ENCODE assay signal across 1 cellular context in the genomic region with DNA sequence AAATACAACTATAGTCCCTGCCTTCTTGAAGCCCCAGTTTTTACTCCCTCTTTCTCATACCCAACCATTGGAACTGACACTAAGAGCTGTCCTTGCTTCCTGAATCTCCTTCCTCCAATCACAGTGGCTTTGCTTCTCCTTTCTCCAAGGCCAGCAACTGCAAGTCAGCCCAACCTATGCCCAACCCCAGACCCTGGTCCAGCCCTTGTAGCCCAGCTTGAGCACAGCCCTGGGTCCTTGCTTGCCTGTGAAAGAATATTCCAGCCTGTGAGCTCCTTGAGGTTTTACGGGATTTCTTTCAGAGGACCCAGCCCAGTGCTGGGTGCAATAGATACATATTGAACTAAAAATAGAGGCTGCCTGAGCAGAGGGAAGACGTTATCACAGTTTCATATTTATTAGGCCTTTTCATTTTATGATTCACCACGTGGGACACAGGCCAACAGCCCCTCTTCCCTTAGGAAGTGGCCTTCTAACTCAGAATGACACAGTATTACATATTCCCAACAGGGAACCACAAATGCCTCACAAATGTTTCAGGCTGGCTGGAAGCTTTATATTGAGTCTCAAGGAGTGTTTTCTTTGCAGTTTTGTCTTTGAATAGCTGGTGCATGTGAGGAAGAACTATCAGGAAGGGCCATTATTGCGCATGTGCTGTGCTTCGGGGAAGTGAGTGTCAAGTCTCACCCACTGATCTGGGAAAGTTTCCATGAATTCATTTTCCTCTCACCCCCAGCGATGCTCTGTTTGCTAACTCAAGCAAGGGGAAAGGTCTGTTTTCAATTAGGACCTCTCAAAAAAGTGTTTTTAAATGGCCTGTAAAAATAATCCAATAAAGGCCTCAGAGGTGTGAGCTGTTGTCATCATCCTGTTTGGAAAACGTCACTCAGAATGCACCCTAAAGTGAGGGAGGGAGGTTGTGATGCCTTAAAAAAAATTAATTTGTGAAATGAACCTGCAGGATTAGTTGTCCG.
TF ChIP-seq lines count a peak whose summit lies in the region.

No MANE protein-coding gene starts in this region.

TF ChIP-seq in GM23338, 12 proteins besides CTCF, POLR2A, EP300 and RAD21:
- TF ChIP-seq, protein P1, sequence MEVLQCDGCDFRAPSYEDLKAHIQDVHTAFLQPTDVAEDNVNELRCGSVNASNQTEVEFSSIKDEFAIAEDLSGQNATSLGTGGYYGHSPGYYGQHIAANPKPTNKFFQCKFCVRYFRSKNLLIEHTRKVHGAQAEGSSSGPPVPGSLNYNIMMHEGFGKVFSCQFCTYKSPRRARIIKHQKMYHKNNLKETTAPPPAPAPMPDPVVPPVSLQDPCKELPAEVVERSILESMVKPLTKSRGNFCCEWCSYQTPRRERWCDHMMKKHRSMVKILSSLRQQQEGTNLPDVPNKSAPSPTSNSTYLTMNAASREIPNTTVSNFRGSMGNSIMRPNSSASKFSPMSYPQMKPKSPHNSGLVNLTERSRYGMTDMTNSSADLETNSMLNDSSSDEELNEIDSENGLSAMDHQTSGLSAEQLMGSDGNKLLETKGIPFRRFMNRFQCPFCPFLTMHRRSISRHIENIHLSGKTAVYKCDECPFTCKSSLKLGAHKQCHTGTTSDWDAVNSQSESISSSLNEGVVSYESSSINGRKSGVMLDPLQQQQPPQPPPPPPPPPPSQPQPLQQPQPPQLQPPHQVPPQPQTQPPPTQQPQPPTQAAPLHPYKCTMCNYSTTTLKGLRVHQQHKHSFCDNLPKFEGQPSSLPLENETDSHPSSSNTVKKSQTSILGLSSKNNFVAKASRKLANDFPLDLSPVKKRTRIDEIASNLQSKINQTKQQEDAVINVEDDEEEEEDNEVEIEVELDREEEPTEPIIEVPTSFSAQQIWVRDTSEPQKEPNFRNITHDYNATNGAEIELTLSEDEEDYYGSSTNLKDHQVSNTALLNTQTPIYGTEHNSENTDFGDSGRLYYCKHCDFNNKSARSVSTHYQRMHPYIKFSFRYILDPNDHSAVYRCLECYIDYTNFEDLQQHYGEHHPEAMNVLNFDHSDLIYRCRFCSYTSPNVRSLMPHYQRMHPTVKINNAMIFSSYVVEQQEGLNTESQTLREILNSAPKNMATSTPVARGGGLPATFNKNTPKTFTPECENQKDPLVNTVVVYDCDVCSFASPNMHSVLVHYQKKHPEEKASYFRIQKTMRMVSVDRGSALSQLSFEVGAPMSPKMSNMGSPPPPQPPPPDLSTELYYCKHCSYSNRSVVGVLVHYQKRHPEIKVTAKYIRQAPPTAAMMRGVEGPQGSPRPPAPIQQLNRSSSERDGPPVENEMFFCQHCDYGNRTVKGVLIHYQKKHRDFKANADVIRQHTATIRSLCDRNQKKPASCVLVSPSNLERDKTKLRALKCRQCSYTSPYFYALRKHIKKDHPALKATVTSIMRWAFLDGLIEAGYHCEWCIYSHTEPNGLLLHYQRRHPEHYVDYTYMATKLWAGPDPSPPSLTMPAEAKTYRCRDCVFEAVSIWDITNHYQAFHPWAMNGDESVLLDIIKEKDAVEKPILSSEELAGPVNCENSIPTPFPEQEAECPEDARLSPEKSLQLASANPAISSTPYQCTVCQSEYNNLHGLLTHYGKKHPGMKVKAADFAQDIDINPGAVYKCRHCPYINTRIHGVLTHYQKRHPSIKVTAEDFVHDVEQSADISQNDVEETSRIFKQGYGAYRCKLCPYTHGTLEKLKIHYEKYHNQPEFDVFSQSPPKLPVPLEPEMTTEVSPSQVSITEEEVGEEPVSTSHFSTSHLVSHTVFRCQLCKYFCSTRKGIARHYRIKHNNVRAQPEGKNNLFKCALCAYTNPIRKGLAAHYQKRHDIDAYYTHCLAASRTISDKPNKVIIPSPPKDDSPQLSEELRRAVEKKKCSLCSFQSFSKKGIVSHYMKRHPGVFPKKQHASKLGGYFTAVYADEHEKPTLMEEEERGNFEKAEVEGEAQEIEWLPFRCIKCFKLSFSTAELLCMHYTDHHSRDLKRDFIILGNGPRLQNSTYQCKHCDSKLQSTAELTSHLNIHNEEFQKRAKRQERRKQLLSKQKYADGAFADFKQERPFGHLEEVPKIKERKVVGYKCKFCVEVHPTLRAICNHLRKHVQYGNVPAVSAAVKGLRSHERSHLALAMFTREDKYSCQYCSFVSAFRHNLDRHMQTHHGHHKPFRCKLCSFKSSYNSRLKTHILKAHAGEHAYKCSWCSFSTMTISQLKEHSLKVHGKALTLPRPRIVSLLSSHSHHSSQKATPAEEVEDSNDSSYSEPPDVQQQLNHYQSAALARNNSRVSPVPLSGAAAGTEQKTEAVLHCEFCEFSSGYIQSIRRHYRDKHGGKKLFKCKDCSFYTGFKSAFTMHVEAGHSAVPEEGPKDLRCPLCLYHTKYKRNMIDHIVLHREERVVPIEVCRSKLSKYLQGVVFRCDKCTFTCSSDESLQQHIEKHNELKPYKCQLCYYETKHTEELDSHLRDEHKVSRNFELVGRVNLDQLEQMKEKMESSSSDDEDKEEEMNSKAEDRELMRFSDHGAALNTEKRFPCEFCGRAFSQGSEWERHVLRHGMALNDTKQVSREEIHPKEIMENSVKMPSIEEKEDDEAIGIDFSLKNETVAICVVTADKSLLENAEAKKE (CRISPR knock-in tag; IDR thresholded peaks at IDR 0.05), result no peak
- no peak for TF ChIP-seq EZH2phosphoT487 (IDR thresholded peaks at IDR 0.05; ENCODE audit: unreplicated experiment)
- no peak for TF ChIP-seq POLR2AphosphoS5 (IDR thresholded peaks at IDR 0.05; ENCODE audit: low read depth)
- TF ChIP-seq STAT1 (IDR thresholded peaks at IDR 0.05; ENCODE audit: unreplicated experiment), result no peak
- no peak for TF ChIP-seq EZH2 (IDR thresholded peaks at IDR 0.05; ENCODE audit: low read depth, unreplicated experiment)
- TF ChIP-seq, protein P2, sequence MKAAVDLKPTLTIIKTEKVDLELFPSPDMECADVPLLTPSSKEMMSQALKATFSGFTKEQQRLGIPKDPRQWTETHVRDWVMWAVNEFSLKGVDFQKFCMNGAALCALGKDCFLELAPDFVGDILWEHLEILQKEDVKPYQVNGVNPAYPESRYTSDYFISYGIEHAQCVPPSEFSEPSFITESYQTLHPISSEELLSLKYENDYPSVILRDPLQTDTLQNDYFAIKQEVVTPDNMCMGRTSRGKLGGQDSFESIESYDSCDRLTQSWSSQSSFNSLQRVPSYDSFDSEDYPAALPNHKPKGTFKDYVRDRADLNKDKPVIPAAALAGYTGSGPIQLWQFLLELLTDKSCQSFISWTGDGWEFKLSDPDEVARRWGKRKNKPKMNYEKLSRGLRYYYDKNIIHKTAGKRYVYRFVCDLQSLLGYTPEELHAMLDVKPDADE (IDR thresholded peaks at IDR 0.05), result no peak
- TF ChIP-seq JUNB (IDR thresholded peaks at IDR 0.05; ENCODE audit: unreplicated experiment), result no peak
- no peak for TF ChIP-seq CREB1 (CRISPR knock-in tag; IDR thresholded peaks at IDR 0.05; ENCODE audit: low read depth)
- TF ChIP-seq NANOG (IDR thresholded peaks at IDR 0.05; ENCODE audit: borderline replicate concordance), result no peak
TF ChIP-seq in GM23338: peak in this region for 0.
